1 cellular context compared by ENCODE assay signal in genomic region chr20:17857639-17858449, GRCh38.
A peak's percentile ranks its signal among the peaks of the same experiment; 100 is the strongest.
TF ChIP-seq lines count a peak whose summit lies in the region.

No MANE protein-coding gene starts in this region.

TF ChIP-seq in HepG2, 621 proteins besides CTCF, POLR2A, EP300 and RAD21 (continued from another document and continues in another):
- TF ChIP-seq ZNF512B (CRISPR knock-in tag; IDR thresholded peaks at IDR 0.05; ENCODE audit: borderline replicate concordance) (no peak), FLYWCH1 (CRISPR knock-in tag; IDR thresholded peaks at IDR 0.05) (no peak), ZNF598 (CRISPR knock-in tag; IDR thresholded peaks at IDR 0.05; ENCODE audit: borderline replicate concordance) (no peak), NR2C2 (CRISPR knock-in tag; IDR thresholded peaks at IDR 0.05; ENCODE audit: borderline replicate concordance) (0 out of 2 replicates have a peak, but pooled peaks have one; percentile 18), STAT5B (CRISPR knock-in tag; IDR thresholded peaks at IDR 0.05) (no peak), REL (CRISPR knock-in tag; conservative IDR thresholded peaks at IDR 0.05) (no peak), TOE1 (CRISPR knock-in tag; IDR thresholded peaks at IDR 0.05) (no peak), CC2D1A (CRISPR knock-in tag; IDR thresholded peaks at IDR 0.05) (no peak), MYC (CRISPR knock-in tag; IDR thresholded peaks at IDR 0.05; ENCODE audit: borderline replicate concordance) (no peak), RBM22 (optimal IDR thresholded peaks at IDR 0.05; ENCODE audit: low read length) (no peak), ZNF12 (CRISPR knock-in tag; IDR thresholded peaks at IDR 0.05) (no peak), ZNF547 (CRISPR knock-in tag; IDR thresholded peaks at IDR 0.05) (no peak), EEA1 (CRISPR knock-in tag; IDR thresholded peaks at IDR 0.05; ENCODE audit: borderline replicate concordance) (0 out of 2 replicates have a peak, but pooled peaks have one; percentile 63), ZNF446 (CRISPR knock-in tag; IDR thresholded peaks at IDR 0.05) (no peak), ZNF30 (CRISPR knock-in tag; IDR thresholded peaks at IDR 0.05) (0 out of 2 replicates have a peak, but pooled peaks have one; percentile 19), HIC2 (CRISPR knock-in tag; IDR thresholded peaks at IDR 0.05; ENCODE audit: low read depth) (no peak), SNRNP70 (IDR thresholded peaks at IDR 0.05; ENCODE audit: low read depth, low read length) (no peak), CAMTA2 (CRISPR knock-in tag; IDR thresholded peaks at IDR 0.05; ENCODE audit: borderline replicate concordance) (no peak), ZBTB34 (CRISPR knock-in tag; IDR thresholded peaks at IDR 0.05) (no peak), MAFF (IDR thresholded peaks at IDR 0.05; ENCODE audit: low read depth, low read length) (no peak), ZBTB2 (CRISPR knock-in tag; IDR thresholded peaks at IDR 0.05; ENCODE audit: low read depth) (no peak), ZBTB37 (CRISPR knock-in tag; IDR thresholded peaks at IDR 0.05) (no peak), REXO4 (CRISPR knock-in tag; IDR thresholded peaks at IDR 0.05; ENCODE audit: borderline replicate concordance) (no peak), ZNF142 (CRISPR knock-in tag; IDR thresholded peaks at IDR 0.05) (no peak), SP140L (CRISPR knock-in tag; IDR thresholded peaks at IDR 0.05; ENCODE audit: borderline replicate concordance) (no peak), HOXA9 (CRISPR knock-in tag; IDR thresholded peaks at IDR 0.05; ENCODE audit: borderline replicate concordance) (no peak), ZFP62 (CRISPR knock-in tag; IDR thresholded peaks at IDR 0.05) (no peak), HMGA1 (CRISPR knock-in tag; conservative IDR thresholded peaks at IDR 0.05) (no peak), TBX2 (CRISPR knock-in tag; IDR thresholded peaks at IDR 0.05; ENCODE audit: borderline replicate concordance) (0 out of 2 replicates have a peak, but pooled peaks have one; percentile 5), BCLAF1 (IDR thresholded peaks at IDR 0.05) (no peak), ZBTB21 (CRISPR knock-in tag; IDR thresholded peaks at IDR 0.05) (no peak), ADNP (CRISPR knock-in tag; IDR thresholded peaks at IDR 0.05) (no peak; the same call in 1 of the 2 replicates), ZBTB33 (CRISPR knock-in tag; IDR thresholded peaks at IDR 0.05) (no peak), ZNF136 (CRISPR knock-in tag; IDR thresholded peaks at IDR 0.05; ENCODE audit: low read depth) (no peak), NFE2 (CRISPR knock-in tag; IDR thresholded peaks at IDR 0.05) (no peak), ZNF749 (CRISPR knock-in tag; IDR thresholded peaks at IDR 0.05; ENCODE audit: borderline replicate concordance) (no peak), CENPX (CRISPR knock-in tag; IDR thresholded peaks at IDR 0.05) (no peak), SUZ12 (IDR thresholded peaks at IDR 0.05; ENCODE audit: low read depth, low read length) (no peak), KLF11 (CRISPR knock-in tag; IDR thresholded peaks at IDR 0.05) (no peak), ZNF207 (IDR thresholded peaks at IDR 0.05; ENCODE audit: borderline replicate concordance) (no peak), NFATC3 (CRISPR knock-in tag; IDR thresholded peaks at IDR 0.05) (no peak), ZFP36 (IDR thresholded peaks at IDR 0.05; ENCODE audit: borderline replicate concordance, low read depth, low read length, partially characterized antibody) (no peak), TEAD3 (CRISPR knock-in tag; optimal IDR thresholded peaks at IDR 0.05; ENCODE audit: borderline replicate concordance) (no peak), ZNF138 (CRISPR knock-in tag; IDR thresholded peaks at IDR 0.05; ENCODE audit: low read depth) (no peak), MIER2 (CRISPR knock-in tag; IDR thresholded peaks at IDR 0.05) (no peak), ZNF83 (CRISPR knock-in tag; IDR thresholded peaks at IDR 0.05; ENCODE audit: borderline replicate concordance) (no peak), ZNF367 (CRISPR knock-in tag; IDR thresholded peaks at IDR 0.05; ENCODE audit: borderline replicate concordance) (no peak)
